ENCODE assay signal across 14 cellular contexts in genomic region chr7:64636386-64636785, GRCh38. TPM values are rescaled to one million over a fixed set of nuclear protein-coding genes. Genes with fewer than 3 reads are reported as not detected.
A peak's percentile ranks its signal among the peaks of the same experiment; 100 is the strongest.
DNase-seq lines count a peak whose midpoint lies in the region; TF ChIP-seq lines count a peak whose summit lies in the region.
"Had no signal": no experiment of that assay in that cellular context is flagged by ENCODE, and none has a peak within 500 bp of the region (broad histone marks: within the 10 kb centered on the region; RNA-seq: fewer than 3 reads in every experiment).

No MANE protein-coding gene starts in this region.

- no peak for TF ChIP-seq EP300 in esophagus muscularis mucosa (IDR thresholded peaks at IDR 0.05)

- no peaks in the 10 kb centered on the region for H3K4me1 Mint-ChIP-seq in immature natural killer cell

- H3K4me3 Mint-ChIP-seq in immature natural killer cell: no peak overlapping the region
- H3K4me3 Mint-ChIP-seq: activated T-cell treated with anti-CD3 and anti-CD28 coated beads, Interleukin-2, amount 50 U/mL, for 24 hours had no signal

- 85% methylated on average over 2 of the region's 4 CpGs for WGBS in esophagus muscularis mucosa

- TF ChIP-seq POLR2A in esophagus muscularis mucosa (IDR thresholded peaks at IDR 0.05; ENCODE audit: low read depth): no peak

- no peak overlapping the region for H3K27ac ChIP-seq in KMS-11
- no peak overlapping the region for H3K27ac ChIP-seq in WERI-Rb-1
- peak overlapping the region; percentile 84 for H3K27ac ChIP-seq in neutrophil
- H3K27ac ChIP-seq in esophagus muscularis mucosa (replicated peaks in 1 of 4): no peak overlapping the region
- H3K27ac ChIP-seq: ascending aorta, pancreas, SJSA1, transverse colon had no signal

- H3K9ac ChIP-seq in KMS-11: no peak overlapping the region

- H3K9me3 ChIP-seq in WERI-Rb-1 (ENCODE audit: severe bottlenecking): no peaks in the 10 kb centered on the region
- no peaks in the 10 kb centered on the region for H3K9me3 ChIP-seq in neutrophil
- no peaks in the 10 kb centered on the region for H3K9me3 ChIP-seq in esophagus muscularis mucosa
- H3K9me3 ChIP-seq: ascending aorta, pancreas, transverse colon had no signal

- DNase-seq in activated CD4-positive, alpha-beta T cell treated with anti-CD3 and anti-CD28 coated beads for 48 hours: peak; percentile 33
- DNase-seq in activated CD4-positive, alpha-beta T cell treated with anti-CD3 and anti-CD28 coated beads for 1 hour: no peak
- DNase-seq in WERI-Rb-1 (peak; percentile 25), esophagus muscularis mucosa (ENCODE audit: extremely low spot score) (no peak), DMS114 treated with DMSO at 0.1 percent for 48 hours (lab: John Stamatoyannopoulos, UW; ENCODE audit: unreplicated experiment) (no peak), immature natural killer cell (no peak)
- DNase-seq: activated T-cell treated with anti-CD3 and anti-CD28 coated beads, Interleukin-2, amount 50 U/mL, for 24 hours; NCI-H1694; pancreas; transverse colon had no signal

- H3K4me1 ChIP-seq in KMS-11 (ENCODE audit: low read depth, poor library complexity, severe bottlenecking) (no peaks in the 10 kb centered on the region), neutrophil (ENCODE audit: control insufficient read depth in 1 of 2, insufficient read depth in 1 of 2, low read depth in 1 of 2, low read length in 1 of 2) (peaks cover 18 to 50% of the 10 kb centered on the region in 2 experiments), esophagus muscularis mucosa (no peaks in the 10 kb centered on the region)
- H3K4me1 ChIP-seq: ascending aorta, pancreas, SJSA1, transverse colon had no signal

- H3K4me3 ChIP-seq in KMS-11 (IDR thresholded peaks at IDR 0.05; ENCODE audit: insufficient read depth, low read depth, low read length) (no peak overlapping the region), WERI-Rb-1 (ENCODE audit: low read depth, low read length) (no peak overlapping the region), neutrophil (ENCODE audit: low read depth in 1 of 2, low read length in 1 of 2) (no peak overlapping the region), esophagus muscularis mucosa (no peak overlapping the region)
- H3K4me3 ChIP-seq: ascending aorta, pancreas, SJSA1, transverse colon had no signal

- H3K36me3 Mint-ChIP-seq in immature natural killer cell: no peaks in the 10 kb centered on the region

- TF ChIP-seq CTCF in KMS-11 (conservative IDR thresholded peaks at IDR 0.05; ENCODE audit: low read depth, low read length) (peak; percentile 56), WERI-Rb-1 (IDR thresholded peaks at IDR 0.05; ENCODE audit: low read depth, low read length) (peak; percentile 70), neutrophil (IDR thresholded peaks at IDR 0.05) (peak; percentile 14), esophagus muscularis mucosa (IDR thresholded peaks at IDR 0.05) (peak in 1 of 3 experiments; percentile 6)

- no peak overlapping the region for H3K27ac Mint-ChIP-seq in immature natural killer cell
- H3K27ac Mint-ChIP-seq: activated T-cell treated with anti-CD3 and anti-CD28 coated beads, Interleukin-2, amount 50 U/mL, for 24 hours had no signal

- H3K4me2 ChIP-seq in KMS-11: no peak overlapping the region

- intact Hi-C loops in esophagus muscularis mucosa (cut with DNase I): no loop called here

- H3K79me2 ChIP-seq in KMS-11 (ENCODE audit: insufficient read depth, low read depth): no peaks in the 10 kb centered on the region

- no peaks in the 10 kb centered on the region for H3K27me3 ChIP-seq in KMS-11 (ENCODE audit: insufficient read depth, low read depth)
- no peaks in the 10 kb centered on the region for H3K27me3 ChIP-seq in WERI-Rb-1 (ENCODE audit: insufficient read depth, low read depth, severe bottlenecking)
- H3K27me3 ChIP-seq in neutrophil: no peaks in the 10 kb centered on the region
- H3K27me3 ChIP-seq in esophagus muscularis mucosa: no peaks in the 10 kb centered on the region
- H3K27me3 ChIP-seq: ascending aorta, pancreas, SJSA1, transverse colon had no signal

- H3K36me3 ChIP-seq in KMS-11 (ENCODE audit: insufficient read depth) (no peaks in the 10 kb centered on the region), WERI-Rb-1 (no peaks in the 10 kb centered on the region), neutrophil (no peaks in the 10 kb centered on the region), esophagus muscularis mucosa (no peaks in the 10 kb centered on the region)
- H3K36me3 ChIP-seq: ascending aorta, pancreas, SJSA1, transverse colon had no signal

- no peaks in the 10 kb centered on the region for H3K9me3 Mint-ChIP-seq in immature natural killer cell
- H3K9me3 Mint-ChIP-seq: activated T-cell treated with anti-CD3 and anti-CD28 coated beads, Interleukin-2, amount 50 U/mL, for 24 hours had no signal

- no peak overlapping the region for H2AFZ ChIP-seq in KMS-11 (ENCODE audit: low read depth)

- no peaks in the 10 kb centered on the region for H4K20me1 ChIP-seq in KMS-11 (ENCODE audit: insufficient read depth)

- H3K27me3 Mint-ChIP-seq in immature natural killer cell (ENCODE audit: low read depth in 3 of 3): no peaks in the 10 kb centered on the region
- H3K27me3 Mint-ChIP-seq: activated T-cell treated with anti-CD3 and anti-CD28 coated beads, Interleukin-2, amount 50 U/mL, for 24 hours had no signal

RNA-seq across cellular contexts. Expression of gene ZNF107, which starts 29.5 kb away (rescaled TPM):
- 1 to 10 TPM; 1.8 to 3.3 (median 2.4) TPM for total RNA-seq in esophagus muscularis mucosa
- polyA plus RNA-seq in immature natural killer cell: 1 to 10 TPM; 2.8 to 5.6 (median 3.5) TPM

Comparison
In these comparisons a context has a peak if more than half of its experiments do, and no peak if none do; other contexts are left out.
1. DNase-seq: peak in activated CD4-positive, alpha-beta T cell treated with anti-CD3 and anti-CD28 coated beads for 48 hours (single experiment) and WERI-Rb-1 (single experiment); none in activated CD4-positive, alpha-beta T cell treated with anti-CD3 and anti-CD28 coated beads for 1 hour (single experiment), esophagus muscularis mucosa (single experiment), DMS114 treated with DMSO at 0.1 percent for 48 hours (single experiment) and immature natural killer cell (0 of 3).